Comparison of ENCODE assay signal across 30 cellular contexts in genomic region chr7:129946282-129946681, GRCh38.
"Had no signal": no experiment of that assay in that cellular context is flagged by ENCODE, and none has a peak within 500 bp of the region (broad histone marks: within the 10 kb centered on the region; RNA-seq: fewer than 3 reads in every experiment).

No MANE protein-coding gene starts in this region.

- H3K27me3 Mint-ChIP-seq: brain; naive thymus-derived CD4-positive, alpha-beta T cell had no signal

- H3K27ac ChIP-seq: cardiac muscle cell, vagina, VCaP had no signal

- H3K36me3 ChIP-seq: vagina had no signal

- ATAC-seq: activated CD4-positive, CD25-positive, alpha-beta regulatory T cell treated with anti-CD3 and anti-CD28 coated beads, Interleukin-2, amount 50 U/mL, for 24 hours; activated naive CD4-positive, alpha-beta T cell treated with anti-CD3 and anti-CD28 coated beads, Interleukin-2, amount 50 U/mL, for 72 hours; naive thymus-derived CD4-positive, alpha-beta T cell; right cardiac atrium; stimulated activated naive CD8-positive, alpha-beta T cell treated with anti-CD3 and anti-CD28 coated beads, Interleukin-15, Interleukin-2, amounts not matched to agents 100 U/mL and 50 U/mL, for 24 hours had no signal

- H3K4me3 ChIP-seq: cardiac muscle cell, coronary artery, dorsolateral prefrontal cortex, left ventricle myocardium inferior, lung, testis, upper lobe of left lung, vagina had no signal

- H3K27me3 ChIP-seq: adrenal gland, cardiac muscle cell, dorsolateral prefrontal cortex, testis, upper lobe of left lung, vagina had no signal

- DNase-seq: activated CD4-positive, alpha-beta T cell treated with anti-CD3 and anti-CD28 coated beads for 48 hours; activated CD4-positive, alpha-beta T cell treated with anti-CD3 and anti-CD28 coated beads, Interleukin-2, amount 50 U/mL, for 48 hours; activated naive CD4-positive, alpha-beta T cell; activated T-cell treated with anti-CD3 and anti-CD28 coated beads, Interleukin-2, amount 50 U/mL, for 48 hours; aorta; cerebellar nuclear complex; dorsolateral prefrontal cortex; effector memory CD4-positive, alpha-beta T cell; glutamatergic neuron; left ventricle myocardium inferior; naive thymus-derived CD4-positive, alpha-beta T cell; occipital lobe; right cardiac atrium; stimulated activated CD4-positive, alpha-beta T cell treated with anti-CD3 and anti-CD28 coated beads, Interleukin-2, amount 100 ng/mL, for 48 hours; stimulated activated naive CD8-positive, alpha-beta T cell treated with anti-CD3 and anti-CD28 coated beads, Interleukin-15, Interleukin-2, amounts not matched to agents 100 U/mL and 50 U/mL, for 24 hours; T-helper 1 cell; testis; upper lobe of left lung had no signal

- H3K9me3 ChIP-seq: adrenal gland, left ventricle myocardium inferior, testis, upper lobe of left lung, vagina had no signal

- H3K9me3 Mint-ChIP-seq: activated T-helper 2 cell treated with anti-CD3 and anti-CD28 coated beads, Interferon-gamma antibody, Interleukin-2, Interleukin-4, amounts not matched to agents 10 μg/mL and 5 μg/mL and 100 μg/mL, durations not matched to agents 14 hours and 24 hours and 36 hours; naive thymus-derived CD4-positive, alpha-beta T cell had no signal

- FAIRE-seq: frontal cortex, islet of Langerhans had no signal

- H3K27ac Mint-ChIP-seq: activated naive CD4-positive, alpha-beta T cell treated with anti-CD3 and anti-CD28 coated beads, Interleukin-2, amount 50 U/mL, for 72 hours; activated T-helper 2 cell treated with anti-CD3 and anti-CD28 coated beads, Interferon-gamma antibody, Interleukin-2, Interleukin-4, amounts not matched to agents 10 μg/mL and 5 μg/mL and 100 μg/mL, durations not matched to agents 14 hours and 24 hours and 36 hours; brain had no signal
